Comparison of ENCODE assay signal across 10 cellular contexts in the genomic region with DNA sequence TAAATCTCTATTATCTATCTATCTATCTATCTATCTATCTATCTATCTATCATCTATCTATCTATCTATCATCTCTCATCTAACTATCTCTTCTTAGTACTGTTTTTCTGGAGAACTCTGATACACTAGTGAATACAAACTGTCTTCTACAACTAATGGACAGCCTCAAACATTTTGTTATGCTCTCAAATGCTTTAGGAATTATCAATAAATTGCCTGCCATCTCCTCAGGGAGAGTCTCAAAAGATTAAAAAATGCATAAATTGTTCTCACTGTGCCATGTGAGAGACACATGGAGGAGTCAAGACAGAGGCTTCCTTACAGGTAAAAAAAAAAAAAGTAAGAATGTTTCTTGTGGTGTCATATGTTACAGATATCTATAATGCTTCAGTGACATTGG. TPM values are rescaled to one million over a fixed set of nuclear protein-coding genes. Genes with fewer than 3 reads are reported as not detected.
"Had no signal": no experiment of that assay in that cellular context is flagged by ENCODE, and none has a peak within 500 bp of the region (broad histone marks: within the 10 kb centered on the region; RNA-seq: fewer than 3 reads in every experiment).

A gene (plus strand): TSS at position 301 of the 400 bp plus-strand sequence. CDS start 3,163 bp downstream, outside the sequence.

- DNase-seq: GM23248, GOT3, H7, H9, HCEC 1CT, HFFc6 had no signal

- H3K27ac ChIP-seq: GM23248 had no signal

- H3K4me3 ChIP-seq: GM23248, GM23338, HAP-1 had no signal

- H3K9me3 ChIP-seq: HAP-1 had no signal

- H3K9ac ChIP-seq: GM23248 had no signal

- H3K36me3 ChIP-seq: HAP-1 had no signal

- H3K4me2 ChIP-seq: GM23338 had no signal

- H2AFZ ChIP-seq: GM23248, GM23338 had no signal

RNA-seq across cellular contexts. Expression of the gene that starts here (rescaled TPM):
- total RNA-seq: GM23248, GM23338, H1, H4, H7, H9, HFFc6 had no signal
- polyA plus RNA-seq: GM23248, GM23338, H1 had no signal
